In genomic region chr11:116852261-116853125, GRCh38 we compare ENCODE assay signal across 8 cellular contexts. TPM values are rescaled to one million over a fixed set of nuclear protein-coding genes. Genes with fewer than 3 reads are reported as not detected.
DNase-seq lines count a peak whose midpoint lies in the region; ATAC-seq and TF ChIP-seq lines count a peak whose summit lies in the region.
"Had no signal": no experiment of that assay in that cellular context is flagged by ENCODE, and none has a peak within 500 bp of the region (broad histone marks: within the 10 kb centered on the region; RNA-seq: fewer than 3 reads in every experiment).

No MANE protein-coding gene starts in this region.

- H3K4me1 ChIP-seq in PC-3 (ENCODE audit: insufficient read depth, low read length), result peaks cover 34% of the 10 kb centered on the region

- peak overlapping the region; percentile 50 for H3K4me3 ChIP-seq in PC-3 (ENCODE audit: low read length)

- H4K20me1 ChIP-seq in PC-3 (ENCODE audit: low read length), result no peaks in the 10 kb centered on the region

- H3K36me3 Mint-ChIP-seq in stimulated activated effector memory CD8-positive, alpha-beta T cell treated with anti-CD3 and anti-CD28 coated beads, Interleukin-12 subunit alpha, Interleukin-12 subunit beta, amount 100 ng/mL, for 72 hours, result peaks cover 75% of the 10 kb centered on the region

- H3K27ac ChIP-seq in PC-3 (ENCODE audit: low read length), result peak overlapping the region; percentile 97

- peak; percentile 85 for DNase-seq in PC-3
- DNase-seq in fibroblast of peridontal ligament (ENCODE audit: extremely low read depth), result peak; percentile 35
- DNase-seq in stimulated activated effector memory CD8-positive, alpha-beta T cell treated with anti-CD3 and anti-CD28 coated beads, Interleukin-12 subunit alpha, Interleukin-12 subunit beta, amount 100 ng/mL, for 72 hours (ENCODE audit: low spot score in 2 of 2), result peak in 1 of 2 donors; percentile 64
- no peak for DNase-seq in central memory CD4-positive, alpha-beta T cell
- no peak for DNase-seq in NK-92 treated with Interleukin-12 subunit alpha and Interleukin-12 subunit beta, amount 100 ng/mL, for 24 hours (lab: John Stamatoyannopoulos, UW)
- DNase-seq: NCI-H446 had no signal

- no peaks in the 10 kb centered on the region for H3K9me3 Mint-ChIP-seq in stimulated activated effector memory CD8-positive, alpha-beta T cell treated with anti-CD3 and anti-CD28 coated beads, Interleukin-12 subunit alpha, Interleukin-12 subunit beta, amount 100 ng/mL, for 72 hours

- CTCF ChIA-PET in PC-3 (lab: Charles Lee), result interaction anchor here (2.8 kb wide), 1 partner anchor 17 kb away, joined by 16 read pairs; no protein-coding TSS in a partner anchor

- peaks cover 15% of the 10 kb centered on the region for H3F3A ChIP-seq in PC-3 (ENCODE audit: low read length, unreplicated experiment)

- intact Hi-C loops in PC-3 (cut with micrococcal nuclease), result loop anchor here (1.0 to 10.0 kb wide), 5 partner anchors 19 to 382 kb away; partner anchors contain the start of genes APOA5, BUD13, PCSK7 and RNF214

- no peaks in the 10 kb centered on the region for H3K9me2 ChIP-seq in PC-3 (replicated peaks; ENCODE audit: low read length)

- peak overlapping the region; percentile 91 for H3K27ac Mint-ChIP-seq in stimulated activated effector memory CD8-positive, alpha-beta T cell treated with anti-CD3 and anti-CD28 coated beads, Interleukin-12 subunit alpha, Interleukin-12 subunit beta, amount 100 ng/mL, for 72 hours

- peaks cover 8% of the 10 kb centered on the region; the same call in 1 of the 2 replicates for H3K36me3 ChIP-seq in PC-3 (ENCODE audit: low read depth, low read length)

- H3K4me1 Mint-ChIP-seq in stimulated activated effector memory CD8-positive, alpha-beta T cell treated with anti-CD3 and anti-CD28 coated beads, Interleukin-12 subunit alpha, Interleukin-12 subunit beta, amount 100 ng/mL, for 72 hours, result peaks cover 74% of the 10 kb centered on the region

- H3K4me2 ChIP-seq in PC-3 (ENCODE audit: low read length), result peak overlapping the region; percentile 82

- H3K9ac ChIP-seq in PC-3 (ENCODE audit: low read length), result peak overlapping the region; percentile 87

- ATAC-seq in GM18907 (IDR thresholded peaks at IDR 0.05; ENCODE audit: unreplicated experiment), result peak; percentile 45
- peak; percentile 70 for ATAC-seq in PC-3
- ATAC-seq in stimulated activated effector memory CD8-positive, alpha-beta T cell treated with anti-CD3 and anti-CD28 coated beads, Interleukin-12 subunit alpha, Interleukin-12 subunit beta, amount 100 ng/mL, for 72 hours, result peak; percentile 2
- no peak for ATAC-seq in GM19035 (IDR thresholded peaks at IDR 0.05; ENCODE audit: unreplicated experiment)

- no TSS peak for BruUV-seq in PC-3 (replicated peaks; lab: Mats Ljungman, UMichigan)

- POLR2A ChIA-PET in PC-3 (lab: Charles Lee; ENCODE audit: unreplicated experiment), result interaction anchor here (0.7 kb wide), 1 partner anchor 224 kb away, joined by 3 read pairs; no protein-coding TSS in a partner anchor

- no peaks in the 10 kb centered on the region for H3K9me3 ChIP-seq in PC-3 (ENCODE audit: low read length)

- H2AFZ ChIP-seq in PC-3 (ENCODE audit: low read length), result no peak overlapping the region

- no peak for TF ChIP-seq CTCF in PC-3 (conservative IDR thresholded peaks at IDR 0.05; ENCODE audit: low read depth, low read length)

- H3K27me3 ChIP-seq in PC-3 (ENCODE audit: low read length), result no peaks in the 10 kb centered on the region

- H3K4me3 Mint-ChIP-seq in stimulated activated effector memory CD8-positive, alpha-beta T cell treated with anti-CD3 and anti-CD28 coated beads, Interleukin-12 subunit alpha, Interleukin-12 subunit beta, amount 100 ng/mL, for 72 hours, result peak overlapping the region; percentile 69

- H3K79me2 ChIP-seq in PC-3 (ENCODE audit: low read length), result no peaks in the 10 kb centered on the region

RNA-seq across cellular contexts. Expression of gene APOA1, which starts 15.1 kb away (rescaled TPM):
- 0.33 TPM in 1 of 2 replicates, not detected in the other for total RNA-seq in PC-3 (2014; rRNA removed)

RNA-seq across cellular contexts. Expression of gene APOC3, which starts 22.8 kb away (rescaled TPM):
- not detected in 2 replicates for total RNA-seq in PC-3 (2014; rRNA removed)

RNA-seq across cellular contexts. Expression of gene APOA4, which starts 29.4 kb away (rescaled TPM):
- not detected in 2 replicates for total RNA-seq in PC-3 (2014; rRNA removed)

Comparison
In these comparisons a context has a peak if more than half of its experiments do, and no peak if none do; other contexts are left out.
1. DNase-seq: peak in PC-3 (single experiment) and fibroblast of peridontal ligament (single experiment); none in central memory CD4-positive, alpha-beta T cell (single experiment) and NK-92 treated with Interleukin-12 subunit alpha and Interleukin-12 subunit beta, amount 100 ng/mL, for 24 hours (single experiment).